1 cellular context compared by ENCODE assay signal in genomic region chrX:153627675-153628111, GRCh38.
TF ChIP-seq lines count a peak whose summit lies in the region.

No MANE protein-coding gene starts in this region.

TF ChIP-seq in HepG2, 621 proteins besides CTCF, POLR2A, EP300 and RAD21 (continued from another document and continues in another):
- TF ChIP-seq KIAA2018 (CRISPR knock-in tag; IDR thresholded peaks at IDR 0.05; ENCODE audit: borderline replicate concordance) = no peak
- peak; percentile 66 for TF ChIP-seq RXRA (CRISPR knock-in tag; IDR thresholded peaks at IDR 0.05)
- no peak for TF ChIP-seq SMYD3 (CRISPR knock-in tag; IDR thresholded peaks at IDR 0.05)
- TF ChIP-seq GATA4 (IDR thresholded peaks at IDR 0.05; ENCODE audit: borderline replicate concordance, low read depth) = no peak
- TF ChIP-seq ZBTB42 (CRISPR knock-in tag; IDR thresholded peaks at IDR 0.05) = no peak
- no peak for TF ChIP-seq ZNF788 (CRISPR knock-in tag; IDR thresholded peaks at IDR 0.05; ENCODE audit: borderline replicate concordance)
- no peak for TF ChIP-seq ZNF710 (CRISPR knock-in tag; IDR thresholded peaks at IDR 0.05; ENCODE audit: borderline replicate concordance)
- TF ChIP-seq GLI4 (CRISPR knock-in tag; IDR thresholded peaks at IDR 0.05; ENCODE audit: borderline replicate concordance) = no peak
- TF ChIP-seq ZNF446 (CRISPR knock-in tag; IDR thresholded peaks at IDR 0.05) = no peak
- TF ChIP-seq ZNF75D (CRISPR knock-in tag; IDR thresholded peaks at IDR 0.05; ENCODE audit: borderline replicate concordance) = no peak
- peak in 1 of 2 experiments; percentile 63; a peak in 1 of 4 replicates for TF ChIP-seq KLF16 (CRISPR knock-in tag; IDR thresholded peaks at IDR 0.05)
- peak; percentile 47; the same call in 1 of the 2 replicates for TF ChIP-seq ZNF816 (CRISPR knock-in tag; IDR thresholded peaks at IDR 0.05; ENCODE audit: borderline replicate concordance)
- no peak for TF ChIP-seq ARID3A (IDR thresholded peaks at IDR 0.05; ENCODE audit: low read depth, low read length)
- TF ChIP-seq ZSCAN12 (CRISPR knock-in tag; IDR thresholded peaks at IDR 0.05) = no peak; the same call in 1 of the 2 replicates
- TF ChIP-seq MEIS1 (CRISPR knock-in tag; IDR thresholded peaks at IDR 0.05; ENCODE audit: borderline replicate concordance) = no peak
- no peak for TF ChIP-seq SYNCRIP (IDR thresholded peaks at IDR 0.05; ENCODE audit: insufficient read depth, low read depth, low read length)
- TF ChIP-seq ZFX (CRISPR knock-in tag; IDR thresholded peaks at IDR 0.05; ENCODE audit: low read depth) = peak; percentile 85
- no peak for TF ChIP-seq ZNF101 (CRISPR knock-in tag; IDR thresholded peaks at IDR 0.05; ENCODE audit: borderline replicate concordance, low read depth)
- no peak for TF ChIP-seq SAFB2 (CRISPR knock-in tag; IDR thresholded peaks at IDR 0.05; ENCODE audit: borderline replicate concordance, low read depth)
- 0 out of 2 replicates have a peak, but pooled peaks have one; percentile 76 for TF ChIP-seq AFF4 (CRISPR knock-in tag; IDR thresholded peaks at IDR 0.05)
- peak; percentile 91 for TF ChIP-seq BRD4 (CRISPR knock-in tag; IDR thresholded peaks at IDR 0.05)
- TF ChIP-seq EHMT2 (IDR thresholded peaks at IDR 0.05; ENCODE audit: borderline replicate concordance, low read depth, low read length) = no peak
- no peak for TF ChIP-seq ZNF251 (CRISPR knock-in tag; IDR thresholded peaks at IDR 0.05)
- TF ChIP-seq ZBTB2 (CRISPR knock-in tag; IDR thresholded peaks at IDR 0.05; ENCODE audit: low read depth) = no peak
- peak; percentile 48 for TF ChIP-seq THAP11 (CRISPR knock-in tag; IDR thresholded peaks at IDR 0.05)
- TF ChIP-seq ZSCAN5A (CRISPR knock-in tag; IDR thresholded peaks at IDR 0.05; ENCODE audit: borderline replicate concordance) = 0 out of 2 replicates have a peak, but pooled peaks have one; percentile 50
- TF ChIP-seq ZFY (CRISPR knock-in tag; IDR thresholded peaks at IDR 0.05) = peak; percentile 89
- TF ChIP-seq NRL (CRISPR knock-in tag; IDR thresholded peaks at IDR 0.05; ENCODE audit: borderline replicate concordance) = 0 out of 2 replicates have a peak, but pooled peaks have one; percentile 25
- TF ChIP-seq ZBTB38 (CRISPR knock-in tag; IDR thresholded peaks at IDR 0.05) = no peak; the same call in 1 of the 2 replicates
- TF ChIP-seq NR1H2 (CRISPR knock-in tag; IDR thresholded peaks at IDR 0.05; ENCODE audit: borderline replicate concordance, low read depth) = no peak
- peak; percentile 60; the same call in 1 of the 2 replicates for TF ChIP-seq ZNF121 (CRISPR knock-in tag; IDR thresholded peaks at IDR 0.05)
- no peak for TF ChIP-seq MNT (IDR thresholded peaks at IDR 0.05)
- no peak for TF ChIP-seq GPBP1L1 (CRISPR knock-in tag; IDR thresholded peaks at IDR 0.05)
- 0 out of 2 replicates have a peak, but pooled peaks have one; percentile 41 for TF ChIP-seq ZNF567 (CRISPR knock-in tag; IDR thresholded peaks at IDR 0.05; ENCODE audit: borderline replicate concordance)
- TF ChIP-seq ZNF709 (CRISPR knock-in tag; IDR thresholded peaks at IDR 0.05) = no peak
- peak; percentile 33; the same call in 1 of the 2 replicates for TF ChIP-seq ZNF441 (CRISPR knock-in tag; IDR thresholded peaks at IDR 0.05; ENCODE audit: borderline replicate concordance)
- TF ChIP-seq ZNF550 (CRISPR knock-in tag; IDR thresholded peaks at IDR 0.05; ENCODE audit: borderline replicate concordance) = no peak
- TF ChIP-seq ZNF138 (CRISPR knock-in tag; IDR thresholded peaks at IDR 0.05; ENCODE audit: low read depth) = no peak
- TF ChIP-seq SRY (CRISPR knock-in tag; IDR thresholded peaks at IDR 0.05) = no peak
- TF ChIP-seq TP53 (CRISPR knock-in tag; conservative IDR thresholded peaks at IDR 0.05) = no peak
